Comparison of ENCODE assay signal across 15 cellular contexts in genomic region chr9:108049026-108049591, GRCh38.
DNase-seq lines count a peak whose midpoint lies in the region; ATAC-seq and TF ChIP-seq lines count a peak whose summit lies in the region.
"Had no signal": no experiment of that assay in that cellular context is flagged by ENCODE, and none has a peak within 500 bp of the region (broad histone marks: within the 10 kb centered on the region; RNA-seq: fewer than 3 reads in every experiment).

No MANE protein-coding gene starts in this region.

- H3K9me2 ChIP-seq in GM23338 (ENCODE audit: insufficient read depth): peaks cover 6% of the 10 kb centered on the region; the same call in 1 of the 2 replicates

- H3K27me3 Mint-ChIP-seq in GM23338 (ENCODE audit: insufficient read depth, low read depth, poor library complexity): peaks cover 4% of the 10 kb centered on the region

- DNase-seq in AG10803 (ENCODE audit: low read depth) (peak; percentile 95), M059J (ENCODE audit: low read depth) (peak; percentile 95), mammary epithelial cell (peak; percentile 99), kidney epithelial cell (ENCODE audit: low read depth) (peak; percentile 93), GM23338 (ENCODE audit: low spot score) (no peak), stomach (no peak), mesenteric fat pad (ENCODE audit: low spot score) (no peak)
- DNase-seq in stimulated activated CD4-positive, alpha-beta T cell treated with anti-CD3 and anti-CD28 coated beads, Interleukin-4, amount 100 ng/mL, for 24 hours: no peak
- DNase-seq: activated CD4-positive, alpha-beta T cell treated with anti-CD3 and anti-CD28 coated beads, Interleukin-2, amount 50 U/mL, for 1 hour; hypothalamus; naive thymus-derived CD8-positive, alpha-beta T cell; NCI-H1436; thyroid gland had no signal

- dilution Hi-C loops in mammary epithelial cell (cut with HindIII; ENCODE audit: low sequenced_read_pairs): no loop called here

- peaks cover 11% of the 10 kb centered on the region for H3K9me3 ChIP-seq in mammary epithelial cell (replicated peaks; ENCODE audit: insufficient read depth, low read length)
- H3K9me3 ChIP-seq in stomach: peaks cover 0 to 3% (median 1%) of the 10 kb centered on the region in 4 donors
- H3K9me3 ChIP-seq: thyroid gland had no signal

- H3K9me3 Mint-ChIP-seq in GM23338: no peaks in the 10 kb centered on the region

- H3F3A ChIP-seq in GM23338 (replicated peaks; ENCODE audit: low read depth): no peaks in the 10 kb centered on the region

- H2AFZ ChIP-seq in mammary epithelial cell (ENCODE audit: low read depth, low read length) (peak overlapping the region; percentile 12), GM23338 (no peak overlapping the region)

- H3K36me3 Mint-ChIP-seq in GM23338 (ENCODE audit: low read depth): no peaks in the 10 kb centered on the region
- H3K36me3 Mint-ChIP-seq: naive thymus-derived CD8-positive, alpha-beta T cell had no signal

- H3K27me3 ChIP-seq in mammary epithelial cell (ENCODE audit: insufficient read depth, low read length): no peaks in the 10 kb centered on the region
- H3K27me3 ChIP-seq in kidney epithelial cell (ENCODE audit: control insufficient read depth, insufficient read depth, low read length): no peaks in the 10 kb centered on the region
- H3K27me3 ChIP-seq in GM23338 (ENCODE audit: insufficient read depth): no peaks in the 10 kb centered on the region
- no peaks in the 10 kb centered on the region for H3K27me3 ChIP-seq in stomach
- H3K27me3 ChIP-seq: thyroid gland had no signal

- H4K20me1 ChIP-seq in mammary epithelial cell (ENCODE audit: insufficient read depth, low read length) (no peaks in the 10 kb centered on the region), GM23338 (replicated peaks; ENCODE audit: insufficient read depth) (no peaks in the 10 kb centered on the region)

- no peaks in the 10 kb centered on the region for H3K79me2 ChIP-seq in mammary epithelial cell (ENCODE audit: insufficient read depth, low read length)
- no peaks in the 10 kb centered on the region for H3K79me2 ChIP-seq in GM23338 (replicated peaks; ENCODE audit: insufficient read depth)

- peak overlapping the region; percentile 81 for H3K9ac ChIP-seq in mammary epithelial cell (ENCODE audit: insufficient read depth, low read length)

- CTCF ChIA-PET in mammary epithelial cell (lab: Charles Lee; ENCODE audit: low non-redundant PET): no interaction called here

- in situ Hi-C loops in mammary epithelial cell (cut with MboI; ENCODE audit: low sequenced_read_pairs in 2 of 2): loop anchor here in 1 of 2 donors (25.0 kb wide), 1 partner anchor 562 kb away; the partner anchor contains the start of gene KLF4

- TF ChIP-seq CTCF in AG10803 (conservative IDR thresholded peaks at IDR 0.05; ENCODE audit: low read length) (no peak), mammary epithelial cell (conservative IDR thresholded peaks at IDR 0.05 in 1 of 2, IDR thresholded peaks at IDR 0.05 in 1 of 2; ENCODE audit: extremely low read depth in 1 of 2, insufficient read depth in 1 of 2, low read depth in 1 of 2, low read length in 2 of 2) (no peak), kidney epithelial cell (IDR thresholded peaks at IDR 0.05; ENCODE audit: insufficient read depth, low read length, poor library complexity, severe bottlenecking) (no peak), GM23338 (conservative IDR thresholded peaks at IDR 0.05; ENCODE audit: low read depth in 2 of 2) (no peak), stomach (IDR thresholded peaks at IDR 0.05) (no peak)

- H3K4me3 ChIP-seq in AG10803 (ENCODE audit: low read length): no peak overlapping the region
- H3K4me3 ChIP-seq in mammary epithelial cell (replicated peaks in 1 of 3; ENCODE audit: insufficient read depth in 1 of 3, low read depth in 2 of 3, low read length in 3 of 3): no peak overlapping the region
- no peak overlapping the region for H3K4me3 ChIP-seq in kidney epithelial cell (ENCODE audit: low read depth, low read length)
- H3K4me3 ChIP-seq in GM23338: no peak overlapping the region
- H3K4me3 ChIP-seq in stomach: no peak overlapping the region
- H3K4me3 ChIP-seq: thyroid gland had no signal

- BruUV-seq in mammary epithelial cell (replicated peaks; lab: Mats Ljungman, UMichigan): no TSS peak

- ATAC-seq in GM23338: no peak
- ATAC-seq: naive thymus-derived CD8-positive, alpha-beta T cell; Right ventricle myocardium inferior had no signal

- H3K4me1 ChIP-seq in mammary epithelial cell (ENCODE audit: insufficient read depth, low read length) (peaks cover 48% of the 10 kb centered on the region), GM23338 (ENCODE audit: insufficient read depth) (peaks cover 13% of the 10 kb centered on the region), stomach (peaks cover 14 to 28% (median 15%) of the 10 kb centered on the region in 4 donors)
- H3K4me1 ChIP-seq: Caco-2, thyroid gland had no signal

- TF ChIP-seq EP300 in stomach (IDR thresholded peaks at IDR 0.05): no peak

- no peak overlapping the region for H3K27ac Mint-ChIP-seq in GM23338
- H3K27ac Mint-ChIP-seq: naive thymus-derived CD8-positive, alpha-beta T cell had no signal

- H3K4me3 Mint-ChIP-seq in GM23338: no peak overlapping the region
- H3K4me3 Mint-ChIP-seq: naive thymus-derived CD8-positive, alpha-beta T cell had no signal

- intact Hi-C loops in mammary epithelial cell (cut with micrococcal nuclease): loop anchor here (2.0 to 10.0 kb wide), 5 partner anchors 136 to 560 kb away; partner anchors contain the start of gene KLF4
- intact Hi-C loops in stomach (cut with DNase I; ENCODE audit: low total_unique reads): no loop called here

- peak overlapping the region; percentile 50 for H3K4me2 ChIP-seq in mammary epithelial cell (ENCODE audit: insufficient read depth, low read depth, low read length)
- H3K4me2 ChIP-seq in GM23338: no peak overlapping the region

- 0% methylated on average over 7 of the region's 7 CpGs for WGBS in mammary epithelial cell (ENCODE audit: low coverage, missing lambda C conversion rate)
- 51 to 56% (median 53%) methylated on average over 7 of the region's 7 CpGs for WGBS in stomach, 5 donors

- peaks cover 16% of the 10 kb centered on the region for H3K4me1 Mint-ChIP-seq in GM23338
- H3K4me1 Mint-ChIP-seq: naive thymus-derived CD8-positive, alpha-beta T cell had no signal

- H3K36me3 ChIP-seq in mammary epithelial cell (ENCODE audit: insufficient read depth, low read length) (no peaks in the 10 kb centered on the region), kidney epithelial cell (ENCODE audit: control insufficient read depth, insufficient read depth, low read length) (no peaks in the 10 kb centered on the region), GM23338 (ENCODE audit: insufficient read depth) (no peaks in the 10 kb centered on the region; the same call in 1 of the 2 replicates), stomach (no peaks in the 10 kb centered on the region)
- H3K36me3 ChIP-seq: thyroid gland had no signal

- H3K27ac ChIP-seq in mammary epithelial cell (ENCODE audit: insufficient read depth, low read depth, low read length) (peak overlapping the region; percentile 99), GM23338 (ENCODE audit: low read depth) (no peak overlapping the region), stomach (no peak overlapping the region)
- H3K27ac ChIP-seq: thyroid gland had no signal

- TF ChIP-seq POLR2A in stomach (IDR thresholded peaks at IDR 0.05): no peak

TF ChIP-seq in GM23338, 12 proteins besides CTCF, POLR2A, EP300 and RAD21:
- TF ChIP-seq EZH2 (IDR thresholded peaks at IDR 0.05; ENCODE audit: low read depth, unreplicated experiment) (no peak), ZNF114 (CRISPR knock-in tag; IDR thresholded peaks at IDR 0.05) (no peak), JUNB (IDR thresholded peaks at IDR 0.05; ENCODE audit: unreplicated experiment) (no peak), REST (IDR thresholded peaks at IDR 0.05; ENCODE audit: unreplicated experiment) (no peak), ETS1 (IDR thresholded peaks at IDR 0.05) (no peak), ZNF331 (CRISPR knock-in tag; IDR thresholded peaks at IDR 0.05; ENCODE audit: low read depth) (no peak), POLR2AphosphoS5 (IDR thresholded peaks at IDR 0.05; ENCODE audit: low read depth) (no peak), NANOG (IDR thresholded peaks at IDR 0.05; ENCODE audit: borderline replicate concordance) (no peak), CREB1 (CRISPR knock-in tag; IDR thresholded peaks at IDR 0.05; ENCODE audit: low read depth) (no peak)

Comparison
In these comparisons a context has a peak if more than half of its experiments do, and no peak if none do; other contexts are left out.
1. DNase-seq: peak in AG10803 (single experiment), M059J (single experiment), mammary epithelial cell (single experiment) and kidney epithelial cell (single experiment); none in GM23338 (single experiment), stimulated activated CD4-positive, alpha-beta T cell treated with anti-CD3 and anti-CD28 coated beads, Interleukin-4, amount 100 ng/mL, for 24 hours (single experiment), stomach (single experiment) and mesenteric fat pad (single experiment).